Comparison of ENCODE assay signal across 2 cellular contexts in genomic region chr1:8874230-8875201, GRCh38.
TF ChIP-seq lines count a peak whose summit lies in the region.

No MANE protein-coding gene starts in this region.

TF ChIP-seq in SK-N-SH, 30 proteins besides CTCF, POLR2A, EP300 and RAD21 (continued from another document):
- TF ChIP-seq JUND (IDR thresholded peaks at IDR 0.05), result no peak
- no peak for TF ChIP-seq IRF3 (IDR thresholded peaks at IDR 0.05; ENCODE audit: low read depth, low read length)
- TF ChIP-seq, protein P1, sequence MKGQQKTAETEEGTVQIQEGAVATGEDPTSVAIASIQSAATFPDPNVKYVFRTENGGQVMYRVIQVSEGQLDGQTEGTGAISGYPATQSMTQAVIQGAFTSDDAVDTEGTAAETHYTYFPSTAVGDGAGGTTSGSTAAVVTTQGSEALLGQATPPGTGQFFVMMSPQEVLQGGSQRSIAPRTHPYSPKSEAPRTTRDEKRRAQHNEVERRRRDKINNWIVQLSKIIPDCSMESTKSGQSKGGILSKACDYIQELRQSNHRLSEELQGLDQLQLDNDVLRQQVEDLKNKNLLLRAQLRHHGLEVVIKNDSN (IDR thresholded peaks at IDR 0.05; ENCODE audit: borderline replicate concordance, low read depth), result no peak
- no peak for TF ChIP-seq FOXJ3 (CRISPR knock-in tag; IDR thresholded peaks at IDR 0.05)

TF ChIP-seq in SK-N-SH treated with all-trans-retinoic acid at 6 μM for 48 hours, 23 proteins besides CTCF, POLR2A, EP300 and RAD21 (continued from another document):
- TF ChIP-seq, protein P2, sequence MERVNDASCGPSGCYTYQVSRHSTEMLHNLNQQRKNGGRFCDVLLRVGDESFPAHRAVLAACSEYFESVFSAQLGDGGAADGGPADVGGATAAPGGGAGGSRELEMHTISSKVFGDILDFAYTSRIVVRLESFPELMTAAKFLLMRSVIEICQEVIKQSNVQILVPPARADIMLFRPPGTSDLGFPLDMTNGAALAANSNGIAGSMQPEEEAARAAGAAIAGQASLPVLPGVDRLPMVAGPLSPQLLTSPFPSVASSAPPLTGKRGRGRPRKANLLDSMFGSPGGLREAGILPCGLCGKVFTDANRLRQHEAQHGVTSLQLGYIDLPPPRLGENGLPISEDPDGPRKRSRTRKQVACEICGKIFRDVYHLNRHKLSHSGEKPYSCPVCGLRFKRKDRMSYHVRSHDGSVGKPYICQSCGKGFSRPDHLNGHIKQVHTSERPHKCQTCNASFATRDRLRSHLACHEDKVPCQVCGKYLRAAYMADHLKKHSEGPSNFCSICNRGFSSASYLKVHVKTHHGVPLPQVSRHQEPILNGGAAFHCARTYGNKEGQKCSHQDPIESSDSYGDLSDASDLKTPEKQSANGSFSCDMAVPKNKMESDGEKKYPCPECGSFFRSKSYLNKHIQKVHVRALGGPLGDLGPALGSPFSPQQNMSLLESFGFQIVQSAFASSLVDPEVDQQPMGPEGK (CRISPR knock-in tag; IDR thresholded peaks at IDR 0.05; ENCODE audit: borderline replicate concordance), result no peak
- TF ChIP-seq RARB (CRISPR knock-in tag; IDR thresholded peaks at IDR 0.05) (no peak), ZNF70 (CRISPR knock-in tag; IDR thresholded peaks at IDR 0.05) (no peak), ZNF8 (CRISPR knock-in tag; IDR thresholded peaks at IDR 0.05) (no peak), ZFP3 (CRISPR knock-in tag; IDR thresholded peaks at IDR 0.05) (no peak), BACH2 (CRISPR knock-in tag; IDR thresholded peaks at IDR 0.05; ENCODE audit: borderline replicate concordance) (no peak), ESRRG (CRISPR knock-in tag; IDR thresholded peaks at IDR 0.05) (no peak), TOX (CRISPR knock-in tag; IDR thresholded peaks at IDR 0.05; ENCODE audit: borderline replicate concordance) (no peak), TCF4 (CRISPR knock-in tag; IDR thresholded peaks at IDR 0.05; ENCODE audit: borderline replicate concordance) (no peak), ISL1 (CRISPR knock-in tag; IDR thresholded peaks at IDR 0.05) (no peak), SNAI2 (CRISPR knock-in tag; IDR thresholded peaks at IDR 0.05) (no peak), ZC3H10 (CRISPR knock-in tag; IDR thresholded peaks at IDR 0.05) (no peak), CSDC2 (CRISPR knock-in tag; IDR thresholded peaks at IDR 0.05) (no peak), OSR1 (CRISPR knock-in tag; IDR thresholded peaks at IDR 0.05) (no peak)
- TF ChIP-seq, protein P3, sequence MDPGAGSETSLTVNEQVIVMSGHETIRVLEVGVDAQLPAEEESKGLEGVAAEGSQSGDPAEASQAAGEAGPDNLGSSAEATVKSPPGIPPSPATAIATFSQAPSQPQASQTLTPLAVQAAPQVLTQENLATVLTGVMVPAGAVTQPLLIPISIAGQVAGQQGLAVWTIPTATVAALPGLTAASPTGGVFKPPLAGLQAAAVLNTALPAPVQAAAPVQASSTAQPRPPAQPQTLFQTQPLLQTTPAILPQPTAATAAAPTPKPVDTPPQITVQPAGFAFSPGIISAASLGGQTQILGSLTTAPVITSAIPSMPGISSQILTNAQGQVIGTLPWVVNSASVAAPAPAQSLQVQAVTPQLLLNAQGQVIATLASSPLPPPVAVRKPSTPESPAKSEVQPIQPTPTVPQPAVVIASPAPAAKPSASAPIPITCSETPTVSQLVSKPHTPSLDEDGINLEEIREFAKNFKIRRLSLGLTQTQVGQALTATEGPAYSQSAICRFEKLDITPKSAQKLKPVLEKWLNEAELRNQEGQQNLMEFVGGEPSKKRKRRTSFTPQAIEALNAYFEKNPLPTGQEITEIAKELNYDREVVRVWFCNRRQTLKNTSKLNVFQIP (CRISPR knock-in tag; IDR thresholded peaks at IDR 0.05; ENCODE audit: borderline replicate concordance, low read depth), result no peak
- TF ChIP-seq, protein P4, sequence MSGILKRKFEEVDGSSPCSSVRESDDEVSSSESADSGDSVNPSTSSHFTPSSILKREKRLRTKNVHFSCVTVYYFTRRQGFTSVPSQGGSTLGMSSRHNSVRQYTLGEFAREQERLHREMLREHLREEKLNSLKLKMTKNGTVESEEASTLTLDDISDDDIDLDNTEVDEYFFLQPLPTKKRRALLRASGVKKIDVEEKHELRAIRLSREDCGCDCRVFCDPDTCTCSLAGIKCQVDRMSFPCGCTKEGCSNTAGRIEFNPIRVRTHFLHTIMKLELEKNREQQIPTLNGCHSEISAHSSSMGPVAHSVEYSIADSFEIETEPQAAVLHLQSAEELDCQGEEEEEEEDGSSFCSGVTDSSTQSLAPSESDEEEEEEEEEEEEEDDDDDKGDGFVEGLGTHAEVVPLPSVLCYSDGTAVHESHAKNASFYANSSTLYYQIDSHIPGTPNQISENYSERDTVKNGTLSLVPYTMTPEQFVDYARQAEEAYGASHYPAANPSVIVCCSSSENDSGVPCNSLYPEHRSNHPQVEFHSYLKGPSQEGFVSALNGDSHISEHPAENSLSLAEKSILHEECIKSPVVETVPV (CRISPR knock-in tag; IDR thresholded peaks at IDR 0.05), result no peak
- TF ChIP-seq, protein P5, sequence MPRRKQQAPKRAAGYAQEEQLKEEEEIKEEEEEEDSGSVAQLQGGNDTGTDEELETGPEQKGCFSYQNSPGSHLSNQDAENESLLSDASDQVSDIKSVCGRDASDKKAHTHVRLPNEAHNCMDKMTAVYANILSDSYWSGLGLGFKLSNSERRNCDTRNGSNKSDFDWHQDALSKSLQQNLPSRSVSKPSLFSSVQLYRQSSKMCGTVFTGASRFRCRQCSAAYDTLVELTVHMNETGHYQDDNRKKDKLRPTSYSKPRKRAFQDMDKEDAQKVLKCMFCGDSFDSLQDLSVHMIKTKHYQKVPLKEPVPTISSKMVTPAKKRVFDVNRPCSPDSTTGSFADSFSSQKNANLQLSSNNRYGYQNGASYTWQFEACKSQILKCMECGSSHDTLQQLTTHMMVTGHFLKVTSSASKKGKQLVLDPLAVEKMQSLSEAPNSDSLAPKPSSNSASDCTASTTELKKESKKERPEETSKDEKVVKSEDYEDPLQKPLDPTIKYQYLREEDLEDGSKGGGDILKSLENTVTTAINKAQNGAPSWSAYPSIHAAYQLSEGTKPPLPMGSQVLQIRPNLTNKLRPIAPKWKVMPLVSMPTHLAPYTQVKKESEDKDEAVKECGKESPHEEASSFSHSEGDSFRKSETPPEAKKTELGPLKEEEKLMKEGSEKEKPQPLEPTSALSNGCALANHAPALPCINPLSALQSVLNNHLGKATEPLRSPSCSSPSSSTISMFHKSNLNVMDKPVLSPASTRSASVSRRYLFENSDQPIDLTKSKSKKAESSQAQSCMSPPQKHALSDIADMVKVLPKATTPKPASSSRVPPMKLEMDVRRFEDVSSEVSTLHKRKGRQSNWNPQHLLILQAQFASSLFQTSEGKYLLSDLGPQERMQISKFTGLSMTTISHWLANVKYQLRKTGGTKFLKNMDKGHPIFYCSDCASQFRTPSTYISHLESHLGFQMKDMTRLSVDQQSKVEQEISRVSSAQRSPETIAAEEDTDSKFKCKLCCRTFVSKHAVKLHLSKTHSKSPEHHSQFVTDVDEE (CRISPR knock-in tag; IDR thresholded peaks at IDR 0.05), result no peak
